Comparison of ENCODE assay signal across 8 cellular contexts in the genomic region with DNA sequence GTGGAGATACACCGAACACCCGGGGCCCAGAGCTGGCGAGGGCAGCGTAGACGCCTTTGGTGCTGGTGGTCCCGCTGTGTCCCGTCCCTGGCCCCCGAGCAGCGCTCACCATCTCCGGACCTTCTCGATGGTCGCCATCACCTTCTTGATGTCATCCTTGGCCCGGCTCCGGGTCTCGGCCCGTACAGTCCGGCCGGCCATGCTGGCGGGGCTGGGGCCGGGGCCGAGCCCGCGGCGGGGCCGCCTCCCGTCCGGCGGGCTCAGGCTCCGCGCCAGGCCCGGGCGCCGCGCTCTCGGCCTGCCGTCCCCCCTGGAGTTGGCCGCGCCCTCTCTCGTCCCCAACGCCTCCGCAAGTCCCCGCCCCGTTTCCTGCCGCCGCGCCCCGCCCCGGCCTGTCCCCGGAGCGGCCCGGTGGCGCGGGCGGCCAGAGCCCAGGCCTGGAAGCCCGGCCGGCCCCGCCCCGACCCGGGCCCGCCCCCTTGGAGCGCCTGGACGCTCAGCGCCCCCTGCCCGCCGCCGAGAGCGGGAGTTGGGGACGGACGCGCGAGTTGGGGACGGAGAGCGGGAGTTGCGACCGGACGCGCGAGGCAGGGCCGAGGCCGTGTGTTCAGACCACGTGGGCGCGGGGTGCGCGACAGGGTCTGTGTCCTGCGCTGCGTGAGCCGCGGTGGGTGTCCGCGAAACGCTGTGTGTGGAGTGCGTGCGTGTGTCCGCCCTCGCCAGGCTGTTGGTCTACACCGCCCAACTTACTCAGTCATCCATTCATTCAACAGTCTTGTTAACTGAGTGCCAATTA. TPM values are rescaled to one million over a fixed set of nuclear protein-coding genes. Genes with fewer than 3 reads are reported as not detected.
DNase-seq lines count a peak whose midpoint lies in the region; ATAC-seq and TF ChIP-seq lines count a peak whose summit lies in the region.

A gene (minus strand): TSS at position 334 of the 796 bp plus-strand sequence. CDS start 133 bp downstream, at position 201.

- in situ Hi-C loops in Caki2 (cut with HindIII; ENCODE audit: low pct_unique_long_range_greater_than_20kb, low sequenced_read_pairs) = no loop called here

- no peaks in the 10 kb centered on the region for H4K20me1 ChIP-seq in OCI-LY7 (ENCODE audit: insufficient read depth, low read length)

- CTCF ChIA-PET in OCI-LY7 (lab: Charles Lee; ENCODE audit: unreplicated experiment) = interaction anchor here (0.5 kb wide), 1 partner anchor 50 kb away, joined by 4 read pairs; no protein-coding TSS in a partner anchor

- POLR2A ChIA-PET in OCI-LY7 (lab: Charles Lee) = interaction anchor here (0.9 to 1.6 kb wide), 2 partner anchors 18 to 21 kb away, joined by 3 to 4 read pairs; no protein-coding TSS in a partner anchor

- peak; percentile 57 for TF ChIP-seq CTCF in OCI-LY7 (conservative IDR thresholded peaks at IDR 0.05; ENCODE audit: low read length)

- intact Hi-C loops in OCI-LY7 (cut with micrococcal nuclease; ENCODE audit: unreplicated experiment) = loop anchor here (5.0 kb wide), 1 partner anchor 52 kb away; no protein-coding TSS in a partner anchor

- H3K4me1 ChIP-seq in OCI-LY7 (ENCODE audit: insufficient read depth, low read length, poor library complexity, severe bottlenecking) (peaks cover 46% of the 10 kb centered on the region), mucosa of stomach (ENCODE audit: control insufficient read depth, insufficient read depth, low read length) (peaks cover 45% of the 10 kb centered on the region)

- peak within 1 kb of the TSS; percentile 92 for H3K4me2 ChIP-seq in OCI-LY7 (ENCODE audit: low read length)

- no peaks in the 10 kb centered on the region for H3K79me2 ChIP-seq in OCI-LY7 (ENCODE audit: insufficient read depth, low read depth, low read length)

- peak within 1 kb of the TSS; percentile 79 for H3K4me3 ChIP-seq in OCI-LY7 (ENCODE audit: low read depth, low read length, poor library complexity, severe bottlenecking)
- H3K4me3 ChIP-seq in mucosa of stomach (ENCODE audit: low read length) = peak within 1 kb of the TSS; percentile 60

- peak; percentile 86 for DNase-seq in Caki2 (ENCODE audit: low read depth)
- peak; percentile 33 for DNase-seq in HS-5 (ENCODE audit: low read depth)
- DNase-seq in OCI-LY7 (ENCODE audit: low spot score) = peak; percentile 83
- DNase-seq in activated T-cell treated with anti-CD3 and anti-CD28 coated beads for 48 hours (ENCODE audit: low read depth) = peak; percentile 87
- peak; percentile 92 to 93 for DNase-seq in erythroblast (lab: John Stamatoyannopoulos, UW)
- peak; percentile 49 to 58 for DNase-seq in stimulated activated CD8-positive, alpha-beta memory T cell treated with anti-CD3 and anti-CD28 coated beads, Interleukin-7, amount 100 ng/mL, for 1 hour (ENCODE audit: low read depth in 2 of 2)

- H3K36me3 ChIP-seq in OCI-LY7 (ENCODE audit: insufficient read depth, low read length) (peaks cover 7% of the 10 kb centered on the region; the same call in 1 of the 2 replicates), mucosa of stomach (ENCODE audit: control insufficient read depth, insufficient read depth, low read length) (no peaks in the 10 kb centered on the region)

- H3K9me3 ChIP-seq in OCI-LY7 (ENCODE audit: low read length) (no peaks in the 10 kb centered on the region), mucosa of stomach (ENCODE audit: control insufficient read depth, low read length) (no peaks in the 10 kb centered on the region)

- peak within 1 kb of the TSS; percentile 50 for H3K27ac ChIP-seq in OCI-LY7 (ENCODE audit: low read depth, low read length, poor library complexity, severe bottlenecking)

- H3K27me3 ChIP-seq in mucosa of stomach (ENCODE audit: control insufficient read depth, insufficient read depth, low read length) = no peaks in the 10 kb centered on the region

- H3K9ac ChIP-seq in mucosa of stomach (ENCODE audit: low read length) = peak within 1 kb of the TSS; percentile 76

- no peaks in the 10 kb centered on the region for H3K9me2 ChIP-seq in OCI-LY7 (ENCODE audit: insufficient read depth, low read length)

- TF ChIP-seq POLR2A in erythroblast (IDR thresholded peaks at IDR 0.05; ENCODE audit: low read length) = peak; percentile 77

- peak; percentile 63 for ATAC-seq in GM19467 (IDR thresholded peaks at IDR 0.05; ENCODE audit: unreplicated experiment)

- H2AFZ ChIP-seq in OCI-LY7 (ENCODE audit: low read length) = peak within 1 kb of the TSS; percentile 95

- no TSS peak for BruUV-seq in OCI-LY7 (replicated peaks; lab: Mats Ljungman, UMichigan)

RNA-seq across cellular contexts. Expression of the gene that starts here (rescaled TPM):
- 154 and 157 TPM in 2 replicates for total RNA-seq in Caki2 (2014; rRNA removed; shearing (Covaris generic); ENCODE audit: low replicate concordance)
- 17.8 and 20.6 TPM in 2 replicates for total RNA-seq in OCI-LY7 (2014; rRNA removed; shearing (Covaris generic))
- total RNA-seq in OCI-LY7 (2022) = 11.0 and 11.5 TPM in 2 replicates

Comparison
In these comparisons a context has a peak if more than half of its experiments do, and no peak if none do; other contexts are left out.
1. Peak in every context shown above with its lines: DNase-seq, ATAC-seq, H3K4me3 ChIP-seq and H3K27ac ChIP-seq.
2. DNase-seq: peak in every context shown above with its lines; median percentile 92 in erythroblast; 87 in activated T-cell treated with anti-CD3 and anti-CD28 coated beads for 48 hours; 86 in Caki2; 83 in OCI-LY7; 54 in stimulated activated CD8-positive, alpha-beta memory T cell treated with anti-CD3 and anti-CD28 coated beads, Interleukin-7, amount 100 ng/mL, for 1 hour; 33 in HS-5.